In the genomic region with DNA sequence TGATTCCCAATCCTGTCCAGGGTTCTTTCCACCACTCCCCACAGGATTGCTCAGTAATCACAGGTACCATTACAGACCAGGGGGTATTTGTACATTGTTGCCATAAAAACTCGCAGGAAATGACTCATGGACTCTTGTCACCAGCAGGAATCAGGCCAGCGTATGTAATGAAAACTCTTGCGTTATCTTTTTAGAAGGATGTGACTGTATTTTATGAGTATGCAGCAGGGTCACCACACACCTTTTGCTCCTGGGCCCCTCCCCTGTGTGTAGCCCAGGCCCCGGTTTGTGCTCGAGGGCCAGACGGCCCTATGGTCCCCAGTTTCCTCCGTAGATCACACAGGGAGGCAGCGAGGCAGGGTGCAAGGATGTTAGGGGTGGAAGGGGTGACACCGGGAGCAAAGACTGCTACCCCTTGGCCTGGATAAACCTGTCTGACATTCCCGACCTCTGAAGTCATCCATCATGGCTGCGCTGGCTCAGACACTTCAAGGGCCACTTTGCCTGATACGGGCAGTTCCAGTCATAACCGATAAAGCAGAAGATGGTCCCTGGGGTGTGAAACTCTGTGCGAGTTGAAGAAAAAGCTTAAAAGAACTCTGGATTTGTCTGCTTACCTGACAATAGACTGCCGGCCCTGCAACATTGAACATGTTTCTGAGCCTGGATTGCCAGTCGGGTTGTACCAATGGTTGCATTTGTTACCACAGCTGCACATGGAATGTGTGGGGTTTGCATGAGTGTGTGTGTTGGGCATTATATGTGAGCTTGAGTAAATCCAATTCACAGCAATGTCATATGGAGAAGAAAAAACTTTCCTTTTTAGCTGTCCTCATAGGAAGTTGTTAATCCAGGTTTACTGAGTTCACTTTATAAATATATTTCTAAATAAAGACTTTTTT, we compare ENCODE assay signal across 1 cellular context.
TF ChIP-seq lines count a peak whose summit lies in the region.

No MANE protein-coding gene starts in this region.

TF ChIP-seq in HepG2, 621 proteins besides CTCF, POLR2A, EP300 and RAD21 (continued from another document and continues in another):
- TF ChIP-seq, protein P1, sequence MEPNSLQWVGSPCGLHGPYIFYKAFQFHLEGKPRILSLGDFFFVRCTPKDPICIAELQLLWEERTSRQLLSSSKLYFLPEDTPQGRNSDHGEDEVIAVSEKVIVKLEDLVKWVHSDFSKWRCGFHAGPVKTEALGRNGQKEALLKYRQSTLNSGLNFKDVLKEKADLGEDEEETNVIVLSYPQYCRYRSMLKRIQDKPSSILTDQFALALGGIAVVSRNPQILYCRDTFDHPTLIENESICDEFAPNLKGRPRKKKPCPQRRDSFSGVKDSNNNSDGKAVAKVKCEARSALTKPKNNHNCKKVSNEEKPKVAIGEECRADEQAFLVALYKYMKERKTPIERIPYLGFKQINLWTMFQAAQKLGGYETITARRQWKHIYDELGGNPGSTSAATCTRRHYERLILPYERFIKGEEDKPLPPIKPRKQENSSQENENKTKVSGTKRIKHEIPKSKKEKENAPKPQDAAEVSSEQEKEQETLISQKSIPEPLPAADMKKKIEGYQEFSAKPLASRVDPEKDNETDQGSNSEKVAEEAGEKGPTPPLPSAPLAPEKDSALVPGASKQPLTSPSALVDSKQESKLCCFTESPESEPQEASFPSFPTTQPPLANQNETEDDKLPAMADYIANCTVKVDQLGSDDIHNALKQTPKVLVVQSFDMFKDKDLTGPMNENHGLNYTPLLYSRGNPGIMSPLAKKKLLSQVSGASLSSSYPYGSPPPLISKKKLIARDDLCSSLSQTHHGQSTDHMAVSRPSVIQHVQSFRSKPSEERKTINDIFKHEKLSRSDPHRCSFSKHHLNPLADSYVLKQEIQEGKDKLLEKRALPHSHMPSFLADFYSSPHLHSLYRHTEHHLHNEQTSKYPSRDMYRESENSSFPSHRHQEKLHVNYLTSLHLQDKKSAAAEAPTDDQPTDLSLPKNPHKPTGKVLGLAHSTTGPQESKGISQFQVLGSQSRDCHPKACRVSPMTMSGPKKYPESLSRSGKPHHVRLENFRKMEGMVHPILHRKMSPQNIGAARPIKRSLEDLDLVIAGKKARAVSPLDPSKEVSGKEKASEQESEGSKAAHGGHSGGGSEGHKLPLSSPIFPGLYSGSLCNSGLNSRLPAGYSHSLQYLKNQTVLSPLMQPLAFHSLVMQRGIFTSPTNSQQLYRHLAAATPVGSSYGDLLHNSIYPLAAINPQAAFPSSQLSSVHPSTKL (CRISPR knock-in tag; IDR thresholded peaks at IDR 0.05): 0 out of 2 replicates have a peak, but pooled peaks have one; percentile 23
- no peak for TF ChIP-seq NFRKB (IDR thresholded peaks at IDR 0.05)
- TF ChIP-seq SOX13 (IDR thresholded peaks at IDR 0.05): no peak
- no peak for TF ChIP-seq SOX13 (CRISPR knock-in tag; conservative IDR thresholded peaks at IDR 0.05 in 1 of 2, IDR thresholded peaks at IDR 0.05 in 1 of 2)
- TF ChIP-seq ZNF552 (CRISPR knock-in tag; IDR thresholded peaks at IDR 0.05; ENCODE audit: borderline replicate concordance): no peak
- TF ChIP-seq ZNF180 (CRISPR knock-in tag; IDR thresholded peaks at IDR 0.05; ENCODE audit: borderline replicate concordance, low read depth): no peak
- TF ChIP-seq, protein P2, sequence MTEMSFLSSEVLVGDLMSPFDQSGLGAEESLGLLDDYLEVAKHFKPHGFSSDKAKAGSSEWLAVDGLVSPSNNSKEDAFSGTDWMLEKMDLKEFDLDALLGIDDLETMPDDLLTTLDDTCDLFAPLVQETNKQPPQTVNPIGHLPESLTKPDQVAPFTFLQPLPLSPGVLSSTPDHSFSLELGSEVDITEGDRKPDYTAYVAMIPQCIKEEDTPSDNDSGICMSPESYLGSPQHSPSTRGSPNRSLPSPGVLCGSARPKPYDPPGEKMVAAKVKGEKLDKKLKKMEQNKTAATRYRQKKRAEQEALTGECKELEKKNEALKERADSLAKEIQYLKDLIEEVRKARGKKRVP (CRISPR knock-in tag; IDR thresholded peaks at IDR 0.05): no peak
- TF ChIP-seq, protein P3, sequence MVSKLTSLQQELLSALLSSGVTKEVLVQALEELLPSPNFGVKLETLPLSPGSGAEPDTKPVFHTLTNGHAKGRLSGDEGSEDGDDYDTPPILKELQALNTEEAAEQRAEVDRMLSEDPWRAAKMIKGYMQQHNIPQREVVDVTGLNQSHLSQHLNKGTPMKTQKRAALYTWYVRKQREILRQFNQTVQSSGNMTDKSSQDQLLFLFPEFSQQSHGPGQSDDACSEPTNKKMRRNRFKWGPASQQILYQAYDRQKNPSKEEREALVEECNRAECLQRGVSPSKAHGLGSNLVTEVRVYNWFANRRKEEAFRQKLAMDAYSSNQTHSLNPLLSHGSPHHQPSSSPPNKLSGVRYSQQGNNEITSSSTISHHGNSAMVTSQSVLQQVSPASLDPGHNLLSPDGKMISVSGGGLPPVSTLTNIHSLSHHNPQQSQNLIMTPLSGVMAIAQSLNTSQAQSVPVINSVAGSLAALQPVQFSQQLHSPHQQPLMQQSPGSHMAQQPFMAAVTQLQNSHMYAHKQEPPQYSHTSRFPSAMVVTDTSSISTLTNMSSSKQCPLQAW (CRISPR knock-in tag; IDR thresholded peaks at IDR 0.05): no peak
- TF ChIP-seq SKI (IDR thresholded peaks at IDR 0.05; ENCODE audit: partially characterized antibody): no peak
- TF ChIP-seq, protein P4, sequence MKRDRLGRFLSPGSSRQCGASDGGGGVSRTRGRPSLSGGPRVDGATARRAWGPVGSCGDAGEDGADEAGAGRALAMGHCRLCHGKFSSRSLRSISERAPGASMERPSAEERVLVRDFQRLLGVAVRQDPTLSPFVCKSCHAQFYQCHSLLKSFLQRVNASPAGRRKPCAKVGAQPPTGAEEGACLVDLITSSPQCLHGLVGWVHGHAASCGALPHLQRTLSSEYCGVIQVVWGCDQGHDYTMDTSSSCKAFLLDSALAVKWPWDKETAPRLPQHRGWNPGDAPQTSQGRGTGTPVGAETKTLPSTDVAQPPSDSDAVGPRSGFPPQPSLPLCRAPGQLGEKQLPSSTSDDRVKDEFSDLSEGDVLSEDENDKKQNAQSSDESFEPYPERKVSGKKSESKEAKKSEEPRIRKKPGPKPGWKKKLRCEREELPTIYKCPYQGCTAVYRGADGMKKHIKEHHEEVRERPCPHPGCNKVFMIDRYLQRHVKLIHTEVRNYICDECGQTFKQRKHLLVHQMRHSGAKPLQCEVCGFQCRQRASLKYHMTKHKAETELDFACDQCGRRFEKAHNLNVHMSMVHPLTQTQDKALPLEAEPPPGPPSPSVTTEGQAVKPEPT (CRISPR knock-in tag; IDR thresholded peaks at IDR 0.05; ENCODE audit: low read depth): no peak
- TF ChIP-seq, protein P5, sequence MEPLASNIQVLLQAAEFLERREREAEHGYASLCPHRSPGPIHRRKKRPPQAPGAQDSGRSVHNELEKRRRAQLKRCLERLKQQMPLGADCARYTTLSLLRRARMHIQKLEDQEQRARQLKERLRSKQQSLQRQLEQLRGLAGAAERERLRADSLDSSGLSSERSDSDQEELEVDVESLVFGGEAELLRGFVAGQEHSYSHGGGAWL (CRISPR knock-in tag; IDR thresholded peaks at IDR 0.05): no peak
- peak; percentile 23; the same call in 1 of the 2 replicates for TF ChIP-seq MED1 (CRISPR knock-in tag; IDR thresholded peaks at IDR 0.05)
- TF ChIP-seq, protein P6, sequence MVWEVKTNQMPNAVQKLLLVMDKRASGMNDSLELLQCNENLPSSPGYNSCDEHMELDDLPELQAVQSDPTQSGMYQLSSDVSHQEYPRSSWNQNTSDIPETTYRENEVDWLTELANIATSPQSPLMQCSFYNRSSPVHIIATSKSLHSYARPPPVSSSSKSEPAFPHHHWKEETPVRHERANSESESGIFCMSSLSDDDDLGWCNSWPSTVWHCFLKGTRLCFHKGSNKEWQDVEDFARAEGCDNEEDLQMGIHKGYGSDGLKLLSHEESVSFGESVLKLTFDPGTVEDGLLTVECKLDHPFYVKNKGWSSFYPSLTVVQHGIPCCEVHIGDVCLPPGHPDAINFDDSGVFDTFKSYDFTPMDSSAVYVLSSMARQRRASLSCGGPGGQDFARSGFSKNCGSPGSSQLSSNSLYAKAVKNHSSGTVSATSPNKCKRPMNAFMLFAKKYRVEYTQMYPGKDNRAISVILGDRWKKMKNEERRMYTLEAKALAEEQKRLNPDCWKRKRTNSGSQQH (CRISPR knock-in tag; IDR thresholded peaks at IDR 0.05; ENCODE audit: low read depth): no peak
- TF ChIP-seq, protein P7, sequence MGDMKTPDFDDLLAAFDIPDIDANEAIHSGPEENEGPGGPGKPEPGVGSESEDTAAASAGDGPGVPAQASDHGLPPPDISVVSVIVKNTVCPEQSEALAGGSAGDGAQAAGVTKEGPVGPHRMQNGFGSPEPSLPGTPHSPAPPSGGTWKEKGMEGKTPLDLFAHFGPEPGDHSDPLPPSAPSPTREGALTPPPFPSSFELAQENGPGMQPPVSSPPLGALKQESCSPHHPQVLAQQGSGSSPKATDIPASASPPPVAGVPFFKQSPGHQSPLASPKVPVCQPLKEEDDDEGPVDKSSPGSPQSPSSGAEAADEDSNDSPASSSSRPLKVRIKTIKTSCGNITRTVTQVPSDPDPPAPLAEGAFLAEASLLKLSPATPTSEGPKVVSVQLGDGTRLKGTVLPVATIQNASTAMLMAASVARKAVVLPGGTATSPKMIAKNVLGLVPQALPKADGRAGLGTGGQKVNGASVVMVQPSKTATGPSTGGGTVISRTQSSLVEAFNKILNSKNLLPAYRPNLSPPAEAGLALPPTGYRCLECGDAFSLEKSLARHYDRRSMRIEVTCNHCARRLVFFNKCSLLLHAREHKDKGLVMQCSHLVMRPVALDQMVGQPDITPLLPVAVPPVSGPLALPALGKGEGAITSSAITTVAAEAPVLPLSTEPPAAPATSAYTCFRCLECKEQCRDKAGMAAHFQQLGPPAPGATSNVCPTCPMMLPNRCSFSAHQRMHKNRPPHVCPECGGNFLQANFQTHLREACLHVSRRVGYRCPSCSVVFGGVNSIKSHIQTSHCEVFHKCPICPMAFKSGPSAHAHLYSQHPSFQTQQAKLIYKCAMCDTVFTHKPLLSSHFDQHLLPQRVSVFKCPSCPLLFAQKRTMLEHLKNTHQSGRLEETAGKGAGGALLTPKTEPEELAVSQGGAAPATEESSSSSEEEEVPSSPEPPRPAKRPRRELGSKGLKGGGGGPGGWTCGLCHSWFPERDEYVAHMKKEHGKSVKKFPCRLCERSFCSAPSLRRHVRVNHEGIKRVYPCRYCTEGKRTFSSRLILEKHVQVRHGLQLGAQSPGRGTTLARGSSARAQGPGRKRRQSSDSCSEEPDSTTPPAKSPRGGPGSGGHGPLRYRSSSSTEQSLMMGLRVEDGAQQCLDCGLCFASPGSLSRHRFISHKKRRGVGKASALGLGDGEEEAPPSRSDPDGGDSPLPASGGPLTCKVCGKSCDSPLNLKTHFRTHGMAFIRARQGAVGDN (CRISPR knock-in tag; IDR thresholded peaks at IDR 0.05): peak; percentile 52
- TF ChIP-seq, protein P8, sequence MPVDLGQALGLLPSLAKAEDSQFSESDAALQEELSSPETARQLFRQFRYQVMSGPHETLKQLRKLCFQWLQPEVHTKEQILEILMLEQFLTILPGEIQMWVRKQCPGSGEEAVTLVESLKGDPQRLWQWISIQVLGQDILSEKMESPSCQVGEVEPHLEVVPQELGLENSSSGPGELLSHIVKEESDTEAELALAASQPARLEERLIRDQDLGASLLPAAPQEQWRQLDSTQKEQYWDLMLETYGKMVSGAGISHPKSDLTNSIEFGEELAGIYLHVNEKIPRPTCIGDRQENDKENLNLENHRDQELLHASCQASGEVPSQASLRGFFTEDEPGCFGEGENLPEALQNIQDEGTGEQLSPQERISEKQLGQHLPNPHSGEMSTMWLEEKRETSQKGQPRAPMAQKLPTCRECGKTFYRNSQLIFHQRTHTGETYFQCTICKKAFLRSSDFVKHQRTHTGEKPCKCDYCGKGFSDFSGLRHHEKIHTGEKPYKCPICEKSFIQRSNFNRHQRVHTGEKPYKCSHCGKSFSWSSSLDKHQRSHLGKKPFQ (CRISPR knock-in tag; IDR thresholded peaks at IDR 0.05; ENCODE audit: insufficient replicate concordance): no peak
- TF ChIP-seq, protein P9, sequence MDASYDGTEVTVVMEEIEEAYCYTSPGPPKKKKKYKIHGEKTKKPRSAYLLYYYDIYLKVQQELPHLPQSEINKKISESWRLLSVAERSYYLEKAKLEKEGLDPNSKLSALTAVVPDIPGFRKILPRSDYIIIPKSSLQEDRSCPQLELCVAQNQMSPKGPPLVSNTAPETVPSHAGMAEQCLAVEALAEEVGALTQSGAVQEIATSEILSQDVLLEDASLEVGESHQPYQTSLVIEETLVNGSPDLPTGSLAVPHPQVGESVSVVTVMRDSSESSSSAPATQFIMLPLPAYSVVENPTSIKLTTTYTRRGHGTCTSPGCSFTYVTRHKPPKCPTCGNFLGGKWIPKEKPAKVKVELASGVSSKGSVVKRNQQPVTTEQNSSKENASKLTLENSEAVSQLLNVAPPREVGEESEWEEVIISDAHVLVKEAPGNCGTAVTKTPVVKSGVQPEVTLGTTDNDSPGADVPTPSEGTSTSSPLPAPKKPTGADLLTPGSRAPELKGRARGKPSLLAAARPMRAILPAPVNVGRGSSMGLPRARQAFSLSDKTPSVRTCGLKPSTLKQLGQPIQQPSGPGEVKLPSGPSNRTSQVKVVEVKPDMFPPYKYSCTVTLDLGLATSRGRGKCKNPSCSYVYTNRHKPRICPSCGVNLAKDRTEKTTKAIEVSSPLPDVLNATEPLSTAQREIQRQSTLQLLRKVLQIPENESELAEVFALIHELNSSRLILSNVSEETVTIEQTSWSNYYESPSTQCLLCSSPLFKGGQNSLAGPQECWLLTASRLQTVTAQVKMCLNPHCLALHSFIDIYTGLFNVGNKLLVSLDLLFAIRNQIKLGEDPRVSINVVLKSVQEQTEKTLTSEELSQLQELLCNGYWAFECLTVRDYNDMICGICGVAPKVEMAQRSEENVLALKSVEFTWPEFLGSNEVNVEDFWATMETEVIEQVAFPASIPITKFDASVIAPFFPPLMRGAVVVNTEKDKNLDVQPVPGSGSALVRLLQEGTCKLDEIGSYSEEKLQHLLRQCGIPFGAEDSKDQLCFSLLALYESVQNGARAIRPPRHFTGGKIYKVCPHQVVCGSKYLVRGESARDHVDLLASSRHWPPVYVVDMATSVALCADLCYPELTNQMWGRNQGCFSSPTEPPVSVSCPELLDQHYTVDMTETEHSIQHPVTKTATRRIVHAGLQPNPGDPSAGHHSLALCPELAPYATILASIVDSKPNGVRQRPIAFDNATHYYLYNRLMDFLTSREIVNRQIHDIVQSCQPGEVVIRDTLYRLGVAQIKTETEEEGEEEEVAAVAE (CRISPR knock-in tag; IDR thresholded peaks at IDR 0.05; ENCODE audit: borderline replicate concordance): no peak
- no peak for TF ChIP-seq ZNF460 (CRISPR knock-in tag; IDR thresholded peaks at IDR 0.05; ENCODE audit: borderline replicate concordance)
- 0 out of 2 replicates have a peak, but pooled peaks have one; percentile 12 for TF ChIP-seq SAP130 (CRISPR knock-in tag; IDR thresholded peaks at IDR 0.05; ENCODE audit: low read depth)
- no peak for TF ChIP-seq HDAC6 (IDR thresholded peaks at IDR 0.05; ENCODE audit: low read depth, low read length)
- TF ChIP-seq U2AF1 (optimal IDR thresholded peaks at IDR 0.05; ENCODE audit: low read depth, low read length): no peak
- TF ChIP-seq, protein P10, sequence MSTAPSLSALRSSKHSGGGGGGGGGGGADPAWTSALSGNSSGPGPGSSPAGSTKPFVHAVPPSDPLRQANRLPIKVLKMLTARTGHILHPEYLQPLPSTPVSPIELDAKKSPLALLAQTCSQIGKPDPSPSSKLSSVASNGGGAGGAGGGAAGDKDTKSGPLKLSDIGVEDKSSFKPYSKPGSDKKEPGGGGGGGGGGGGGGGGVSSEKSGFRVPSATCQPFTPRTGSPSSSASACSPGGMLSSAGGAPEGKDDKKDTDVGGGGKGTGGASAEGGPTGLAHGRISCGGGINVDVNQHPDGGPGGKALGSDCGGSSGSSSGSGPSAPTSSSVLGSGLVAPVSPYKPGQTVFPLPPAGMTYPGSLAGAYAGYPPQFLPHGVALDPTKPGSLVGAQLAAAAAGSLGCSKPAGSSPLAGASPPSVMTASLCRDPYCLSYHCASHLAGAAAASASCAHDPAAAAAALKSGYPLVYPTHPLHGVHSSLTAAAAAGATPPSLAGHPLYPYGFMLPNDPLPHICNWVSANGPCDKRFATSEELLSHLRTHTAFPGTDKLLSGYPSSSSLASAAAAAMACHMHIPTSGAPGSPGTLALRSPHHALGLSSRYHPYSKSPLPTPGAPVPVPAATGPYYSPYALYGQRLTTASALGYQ (CRISPR knock-in tag; IDR thresholded peaks at IDR 0.05): no peak
- no peak for TF ChIP-seq ZMAT3 (CRISPR knock-in tag; conservative IDR thresholded peaks at IDR 0.05)
